Comparison of ENCODE assay signal across 8 cellular contexts in genomic region chr10:32207544-32207943, GRCh38.
A peak's percentile ranks its signal among the peaks of the same experiment; 100 is the strongest.
DNase-seq lines count a peak whose midpoint lies in the region; ATAC-seq and TF ChIP-seq lines count a peak whose summit lies in the region.

No MANE protein-coding gene starts in this region.

- no peak overlapping the region for H3K4me3 ChIP-seq in RWPE2 (ENCODE audit: severe bottlenecking)

- H3K27me3 ChIP-seq in RWPE2 (ENCODE audit: insufficient read depth, poor library complexity, severe bottlenecking) = no peaks in the 10 kb centered on the region

- H3K36me3 ChIP-seq in RWPE2 (ENCODE audit: low read depth) = no peaks in the 10 kb centered on the region

- intact Hi-C loops in left cardiac atrium (cut with DNase I) = no loop called here

- peak; percentile 71 for TF ChIP-seq CTCF in RWPE2 (IDR thresholded peaks at IDR 0.05; ENCODE audit: poor library complexity, severe bottlenecking)

- H3K4me1 ChIP-seq in RWPE2 (ENCODE audit: insufficient read depth, poor library complexity, severe bottlenecking) = peaks cover 5% of the 10 kb centered on the region

- peak; percentile 51 for DNase-seq in DMS 273 (lab: John Stamatoyannopoulos, UW; ENCODE audit: unreplicated experiment)
- DNase-seq in DMS 273 treated with DMSO at 0.1 percent for 48 hours (lab: John Stamatoyannopoulos, UW) = no peak
- DNase-seq in RWPE2 (ENCODE audit: low spot score) = no peak
- peak; percentile 25 for DNase-seq in activated T-helper 9 cell treated with anti-CD3 and anti-CD28 coated beads, Interleukin-2, amount 50 U/mL, for 16 hours (ENCODE audit: low read depth)
- DNase-seq in left cardiac atrium = peak; percentile 35
- peak; percentile 57 for DNase-seq in stimulated activated CD4-positive, alpha-beta T cell treated with anti-CD3 and anti-CD28 coated beads, Interleukin-1b, Interleukin-23, amount 100 ng/mL, for 48 hours

- ATAC-seq in HG03039 (IDR thresholded peaks at IDR 0.05; ENCODE audit: unreplicated experiment) = peak; percentile 54
- peak; percentile 64; the same call in 2 of the 3 replicates for ATAC-seq in RWPE2 (ENCODE audit: low read depth)
- no peak for ATAC-seq in left cardiac atrium
- no peak for ATAC-seq in HG02884 (IDR thresholded peaks at IDR 0.05; ENCODE audit: unreplicated experiment)

- no peak overlapping the region for H3K27ac ChIP-seq in RWPE2 (ENCODE audit: poor library complexity, severe bottlenecking)

- H3K9me3 ChIP-seq in RWPE2 (ENCODE audit: severe bottlenecking) = no peaks in the 10 kb centered on the region

Comparison
In these comparisons a context has a peak if more than half of its experiments do, and no peak if none do; other contexts are left out.
1. DNase-seq: peak in DMS 273 (single experiment), activated T-helper 9 cell treated with anti-CD3 and anti-CD28 coated beads, Interleukin-2, amount 50 U/mL, for 16 hours (single experiment), left cardiac atrium (single experiment) and stimulated activated CD4-positive, alpha-beta T cell treated with anti-CD3 and anti-CD28 coated beads, Interleukin-1b, Interleukin-23, amount 100 ng/mL, for 48 hours (single experiment); none in DMS 273 treated with DMSO at 0.1 percent for 48 hours (single experiment) and RWPE2 (single experiment).
2. ATAC-seq: peak in HG03039 (single experiment) and RWPE2 (single experiment); none in left cardiac atrium (0 of 2) and HG02884 (single experiment).